29 cellular contexts compared by ENCODE assay signal in the genomic region with DNA sequence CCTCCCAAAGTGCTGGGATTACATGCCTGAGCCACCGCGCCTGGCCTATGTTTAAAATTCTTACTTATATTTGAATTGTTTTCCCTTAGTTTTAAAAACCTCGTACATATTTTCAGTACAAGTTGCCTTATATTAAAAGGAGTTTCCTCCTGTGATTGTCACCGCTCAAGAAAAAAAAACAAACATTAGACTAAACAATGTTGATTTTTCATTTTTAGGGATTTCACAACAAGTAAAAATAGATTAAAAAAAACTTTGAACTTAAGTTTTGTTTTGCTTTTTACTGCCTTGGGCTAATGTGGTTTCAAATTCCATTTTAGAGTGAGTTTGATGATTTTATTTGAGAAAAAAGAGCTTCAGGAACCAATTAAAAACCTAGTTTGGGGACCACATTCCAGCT.
"Had no signal": no experiment of that assay in that cellular context is flagged by ENCODE, and none has a peak within 500 bp of the region (broad histone marks: within the 10 kb centered on the region; RNA-seq: fewer than 3 reads in every experiment).

No MANE protein-coding gene starts in this region.

- H3K27me3 ChIP-seq: left lung, neural progenitor cell, pancreas, stomach, testis, thyroid gland, transverse colon, upper lobe of left lung, vagina had no signal

- H3K9me3 ChIP-seq: left lung, lower lobe of right lung, pancreas, prostate gland, testis, thyroid gland, upper lobe of left lung, vagina had no signal

- H3K4me3 ChIP-seq: left lung, lower lobe of right lung, neural progenitor cell, pancreas, prostate gland, skin epidermis, stomach, testis, thyroid gland, transverse colon, upper lobe of left lung, vagina had no signal

- H3K27ac ChIP-seq: left lung, lower lobe of right lung, neural progenitor cell, pancreas, prostate gland, skin epidermis, stomach, testis, thyroid gland, transverse colon, upper lobe of left lung, vagina had no signal

- H3K4me2 ChIP-seq: neural progenitor cell had no signal

- H3K36me3 ChIP-seq: left lung, lower lobe of right lung, neural progenitor cell, pancreas, prostate gland, stomach, thyroid gland, transverse colon, upper lobe of left lung, vagina had no signal

- H3K9ac ChIP-seq: neural progenitor cell had no signal

- H2AFZ ChIP-seq: neural progenitor cell had no signal

- DNase-seq: hypothalamus; immature natural killer cell; kidney; left colon; left lung; lower lobe of right lung; mesendoderm; naive B cell; natural killer cell; nephron progenitor cell; pancreas; posterior cingulate gyrus; retina; right cardiac atrium; stimulated activated CD4-positive, alpha-beta T cell treated with anti-CD3 and anti-CD28 coated beads, Interleukin-12 subunit alpha, Interleukin-12 subunit beta, amount 100 ng/mL, for 4 hours; stimulated activated CD4-positive, alpha-beta T cell treated with anti-CD3 and anti-CD28 coated beads, Interleukin-15, amount 100 ng/mL, for 24 hours; stimulated activated CD4-positive, alpha-beta T cell treated with anti-CD3 and anti-CD28 coated beads, Interleukin-2, amount 100 ng/mL, for 24 hours; stimulated activated CD4-positive, alpha-beta T cell treated with anti-CD3 and anti-CD28 coated beads, Interleukin-4, amount 100 ng/mL, for 1 hour; stimulated activated naive B cell treated with anti-CD40 and anti-IgM and Interleukin-4, amounts not matched to agents 10 μg/mL and 1 μg/mL and 100 μg/mL, for 72 hours; stimulated activated naive CD8-positive, alpha-beta T cell treated with anti-CD3 and anti-CD28 coated beads, Interleukin-15, Interleukin-2, amounts not matched to agents 100 U/mL and 50 U/mL, for 24 hours; stomach; testis; thyroid gland; transverse colon; upper lobe of left lung had no signal

- H3K4me1 ChIP-seq: left lung, lower lobe of right lung, neural progenitor cell, pancreas, prostate gland, stomach, testis, thyroid gland, transverse colon, upper lobe of left lung, vagina had no signal
